Comparison of ENCODE assay signal across 13 cellular contexts in genomic region chr20:43492101-43492500, GRCh38. TPM values are rescaled to one million over a fixed set of nuclear protein-coding genes. Genes with fewer than 3 reads are reported as not detected.
DNase-seq lines count a peak whose midpoint lies in the region; ATAC-seq lines count a peak whose summit lies in the region.
"Had no signal": no experiment of that assay in that cellular context is flagged by ENCODE, and none has a peak within 500 bp of the region (broad histone marks: within the 10 kb centered on the region; RNA-seq: fewer than 3 reads in every experiment).

No MANE protein-coding gene starts in this region.

- peak; percentile 96 for ATAC-seq in activated CD4-positive, alpha-beta T cell treated with anti-CD3 and anti-CD28 coated beads for 36 hours
- ATAC-seq in GM21526 (IDR thresholded peaks at IDR 0.05; ENCODE audit: low FRiP score, unreplicated experiment) (peak; percentile 91), HG03432 (IDR thresholded peaks at IDR 0.05; ENCODE audit: unreplicated experiment) (peak; percentile 90), Right ventricle myocardium inferior (no peak), GM19463 (IDR thresholded peaks at IDR 0.05; ENCODE audit: unreplicated experiment) (no peak)
- ATAC-seq: A549 had no signal

- H3K27ac Mint-ChIP-seq in activated CD4-positive, alpha-beta T cell treated with anti-CD3 and anti-CD28 coated beads for 36 hours, result no peak overlapping the region

- no peak for DNase-seq in activated CD4-positive, alpha-beta T cell treated with anti-CD3 and anti-CD28 coated beads for 36 hours
- no peak for DNase-seq in activated CD4-positive, alpha-beta T cell treated with anti-CD3 and anti-CD28 coated beads for 48 hours
- DNase-seq in iris pigment epithelial cell (ENCODE audit: low read depth), result peak; percentile 49
- no peak for DNase-seq in Right ventricle myocardium inferior (ENCODE audit: missing footprints)
- no peak for DNase-seq in NCI-H2196 (lab: John Stamatoyannopoulos, UW; ENCODE audit: unreplicated experiment)
- DNase-seq: activated effector memory CD4-positive, alpha-beta T cell treated with Interleukin-2 at 50 U/mL for 16 hours; NCI-H1105 treated with DMSO at 0.1 percent for 48 hours; stimulated activated CD4-positive, alpha-beta T cell treated with anti-CD3 and anti-CD28 coated beads, Interleukin-1b, Interleukin-23, amount 100 ng/mL, for 48 hours; substantia nigra had no signal

- intact Hi-C loops in activated CD4-positive, alpha-beta T cell treated with anti-CD3 and anti-CD28 coated beads for 36 hours (cut with DNase I, micrococcal nuclease), result loop anchor here in 1 of 2 experiments (1.0 kb wide), 1 partner anchor 34 kb away; no protein-coding TSS in a partner anchor
- intact Hi-C loops in Right ventricle myocardium inferior (cut with DNase I), result no loop called here

- peaks cover 3% of the 10 kb centered on the region for H3K4me1 Mint-ChIP-seq in activated CD4-positive, alpha-beta T cell treated with anti-CD3 and anti-CD28 coated beads for 36 hours

- H3K36me3 Mint-ChIP-seq in activated CD4-positive, alpha-beta T cell treated with anti-CD3 and anti-CD28 coated beads for 36 hours (ENCODE audit: low read depth), result no peaks in the 10 kb centered on the region

- H3K27me3 Mint-ChIP-seq in activated CD4-positive, alpha-beta T cell treated with anti-CD3 and anti-CD28 coated beads for 36 hours, result peaks cover 4% of the 10 kb centered on the region

- H3K9me3 Mint-ChIP-seq in activated CD4-positive, alpha-beta T cell treated with anti-CD3 and anti-CD28 coated beads for 36 hours (ENCODE audit: low read depth), result peaks cover 8% of the 10 kb centered on the region

- POLR2A ChIA-PET in activated CD4-positive, alpha-beta T cell treated with anti-CD3 and anti-CD28 coated beads for 36 hours (lab: Charles Lee), result interaction anchor here (0.9 to 1.1 kb wide), 3 partner anchors 22 to 99 kb away, joined by 3 to 4 read pairs (median 3); partner anchors contain the start of gene IFT52

- CTCF ChIA-PET in activated CD4-positive, alpha-beta T cell treated with anti-CD3 and anti-CD28 coated beads for 36 hours (lab: Charles Lee), result interaction anchor here (0.7 to 1.1 kb wide), 2 partner anchors 45 to 641 kb away, joined by 3 to 4 read pairs; no protein-coding TSS in a partner anchor

- H3K4me3 Mint-ChIP-seq in activated CD4-positive, alpha-beta T cell treated with anti-CD3 and anti-CD28 coated beads for 36 hours, result no peak overlapping the region

RNA-seq across cellular contexts. Expression of gene L3MBTL1, which starts 15.4 kb away (rescaled TPM):
- 1 to 10 TPM; 6.5 to 8.0 TPM for total RNA-seq in activated CD4-positive, alpha-beta T cell treated with anti-CD3 and anti-CD28 coated beads for 36 hours
- total RNA-seq in Right ventricle myocardium inferior, result 3.8 TPM

RNA-seq across cellular contexts. Expression of gene SRSF6, which starts 34.4 kb away (rescaled TPM):
- total RNA-seq in activated CD4-positive, alpha-beta T cell treated with anti-CD3 and anti-CD28 coated beads for 36 hours, result 100 to 1,000 TPM; 132 to 135 TPM
- 52.0 TPM for total RNA-seq in Right ventricle myocardium inferior

Comparison
In these comparisons a context has a peak if more than half of its experiments do, and no peak if none do; other contexts are left out.
1. ATAC-seq: peak in activated CD4-positive, alpha-beta T cell treated with anti-CD3 and anti-CD28 coated beads for 36 hours (single experiment), GM21526 (single experiment) and HG03432 (single experiment); none in Right ventricle myocardium inferior (single experiment) and GM19463 (single experiment).